14 cellular contexts compared by ENCODE assay signal in the genomic region with DNA sequence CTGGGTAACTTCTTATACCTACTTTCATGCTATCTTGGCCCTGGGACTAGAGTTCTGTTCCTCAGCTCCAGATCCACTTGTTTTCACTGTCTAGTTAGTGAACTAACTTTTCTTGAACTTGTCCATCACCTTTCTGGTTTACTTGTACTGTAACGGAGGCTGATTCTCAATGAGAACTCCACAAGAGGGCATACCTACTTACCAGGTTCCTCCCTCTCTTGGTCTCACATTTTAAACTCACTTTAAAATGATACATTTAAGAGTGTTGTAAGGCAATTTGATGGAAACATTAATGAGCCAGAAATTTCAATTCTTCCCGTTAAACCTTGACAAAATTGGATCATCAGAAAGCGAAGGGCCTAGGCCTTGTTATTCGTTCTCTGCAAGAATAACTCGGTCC.
DNase-seq lines count a peak whose midpoint lies in the region; ATAC-seq and TF ChIP-seq lines count a peak whose summit lies in the region.
"Had no signal": no experiment of that assay in that cellular context is flagged by ENCODE, and none has a peak within 500 bp of the region (broad histone marks: within the 10 kb centered on the region; RNA-seq: fewer than 3 reads in every experiment).

No MANE protein-coding gene starts in this region.

- H3K27me3 ChIP-seq in BE2C (no peaks in the 10 kb centered on the region), endodermal cell (ENCODE audit: control insufficient read depth, insufficient read depth, low read length, poor library complexity, severe bottlenecking) (no peaks in the 10 kb centered on the region), right lobe of liver (no peaks in the 10 kb centered on the region)

- no peak overlapping the region for H3K27ac Mint-ChIP-seq in endodermal cell

- H3K27me3 Mint-ChIP-seq in endodermal cell (ENCODE audit: insufficient read depth) = no peaks in the 10 kb centered on the region
- no peaks in the 10 kb centered on the region for H3K27me3 Mint-ChIP-seq in activated T-cell treated with anti-CD3 and anti-CD28 coated beads, Interleukin-2, amount 50 U/mL, for 4 hours (ENCODE audit: low read depth)

- H3K4me3 ChIP-seq in BE2C (ENCODE audit: low read depth, low read length) (no peak overlapping the region), endodermal cell (ENCODE audit: low read length) (no peak overlapping the region), right lobe of liver (no peak overlapping the region)

- no peak for TF ChIP-seq POLR2A in right lobe of liver (IDR thresholded peaks at IDR 0.05)

- intact Hi-C loops in right lobe of liver (cut with DNase I) = no loop called here

- H3K36me3 Mint-ChIP-seq in endodermal cell (ENCODE audit: low read depth) = no peaks in the 10 kb centered on the region
- H3K36me3 Mint-ChIP-seq in activated T-cell treated with anti-CD3 and anti-CD28 coated beads, Interleukin-2, amount 50 U/mL, for 4 hours (ENCODE audit: insufficient read depth) = no peaks in the 10 kb centered on the region

- 92 to 95% methylated on average over 4 to 5 of the region's 5 CpGs for WGBS in endodermal cell (ENCODE audit: insufficient coverage in 1 of 2, insufficient read length in 1 of 2), 2 experiments
- 80% methylated on average over 5 of the region's 5 CpGs for WGBS in right lobe of liver (ENCODE audit: insufficient coverage, low coverage, low lambda C conversion rate, missing lambda C conversion rate)

- H3K9me3 ChIP-seq in BE2C = no peaks in the 10 kb centered on the region
- no peaks in the 10 kb centered on the region for H3K9me3 ChIP-seq in endodermal cell (ENCODE audit: control insufficient read depth, low read length)
- H3K9me3 ChIP-seq in right lobe of liver = no peaks in the 10 kb centered on the region

- ATAC-seq in right lobe of liver = peak; percentile 56 to 71 (median 64)
- ATAC-seq in activated T-cell treated with anti-CD3 and anti-CD28 coated beads, Interleukin-2, amount 50 U/mL, for 4 hours = no peak

- peaks cover 3% of the 10 kb centered on the region; the same call in 1 of the 2 replicates for H3K4me1 ChIP-seq in BE2C
- H3K4me1 ChIP-seq in endodermal cell (ENCODE audit: control insufficient read depth, insufficient read depth, low read length) = no peaks in the 10 kb centered on the region
- no peaks in the 10 kb centered on the region for H3K4me1 ChIP-seq in right lobe of liver

- no peaks in the 10 kb centered on the region for H3K4me1 Mint-ChIP-seq in endodermal cell
- no peaks in the 10 kb centered on the region for H3K4me1 Mint-ChIP-seq in activated T-cell treated with anti-CD3 and anti-CD28 coated beads, Interleukin-2, amount 50 U/mL, for 4 hours (ENCODE audit: low read depth)

- no peak for DNase-seq in BE2C
- DNase-seq in endodermal cell = no peak
- DNase-seq in right lobe of liver = no peak
- no peak for DNase-seq in germinal center (ENCODE audit: low spot score)
- DNase-seq in activated T-cell treated with anti-CD3 and anti-CD28 coated beads, Interleukin-2, amount 50 U/mL, for 4 hours = no peak
- DNase-seq in inferior parietal cortex (ENCODE audit: extremely low spot score) = no peak
- DNase-seq: KBM-7, NCI-H1105, NCI-H2081, NCI-H226, NCI-H82, SIG-M5 had no signal

- no peak overlapping the region for H3K4me3 Mint-ChIP-seq in endodermal cell
- H3K4me3 Mint-ChIP-seq in activated T-cell treated with anti-CD3 and anti-CD28 coated beads, Interleukin-2, amount 50 U/mL, for 4 hours = no peak overlapping the region

- H3K27ac ChIP-seq in 22Rv1 (no peak overlapping the region), endodermal cell (ENCODE audit: low read depth, low read length) (no peak overlapping the region), right lobe of liver (no peak overlapping the region)
- H3K27ac ChIP-seq: RWPE1 had no signal

- TF ChIP-seq CTCF in 22Rv1 (IDR thresholded peaks at IDR 0.05) = peak; percentile 26
- peak; percentile 22; the same call in 1 of the 2 replicates for TF ChIP-seq CTCF in BE2C (IDR thresholded peaks at IDR 0.05; ENCODE audit: low read depth, low read length)
- TF ChIP-seq CTCF in endodermal cell (conservative IDR thresholded peaks at IDR 0.05) = peak; percentile 30
- peak; percentile 11 to 41 (median 32) for TF ChIP-seq CTCF in right lobe of liver (IDR thresholded peaks at IDR 0.05)

- H3K36me3 ChIP-seq in BE2C (no peaks in the 10 kb centered on the region), endodermal cell (ENCODE audit: control insufficient read depth, insufficient read depth, low read length) (no peaks in the 10 kb centered on the region), right lobe of liver (no peaks in the 10 kb centered on the region)

- no peak overlapping the region for H3K9ac ChIP-seq in endodermal cell (ENCODE audit: extremely low read depth, low read length, poor library complexity, severe bottlenecking)

- no peaks in the 10 kb centered on the region for H3K9me3 Mint-ChIP-seq in endodermal cell
- no peaks in the 10 kb centered on the region for H3K9me3 Mint-ChIP-seq in activated T-cell treated with anti-CD3 and anti-CD28 coated beads, Interleukin-2, amount 50 U/mL, for 4 hours

Comparison
In these comparisons a context has a peak if more than half of its experiments do, and no peak if none do; other contexts are left out.
1. ATAC-seq: peak in right lobe of liver (4 of 4); none in activated T-cell treated with anti-CD3 and anti-CD28 coated beads, Interleukin-2, amount 50 U/mL, for 4 hours (0 of 2).
2. Peak in every context shown above with its lines, with median percentiles within 50 percentile points of each other: CTCF ChIP-seq.